In genomic region chr12:56248711-56249110, GRCh38 we compare ENCODE assay signal across 32 cellular contexts. TPM values are rescaled to one million over a fixed set of nuclear protein-coding genes. Genes with fewer than 3 reads are reported as not detected.
"Had no signal": no experiment of that assay in that cellular context is flagged by ENCODE, and none has a peak within 500 bp of the region (broad histone marks: within the 10 kb centered on the region; RNA-seq: fewer than 3 reads in every experiment).

No MANE protein-coding gene starts in this region.

- H3K27me3 ChIP-seq: breast epithelium, heart left ventricle, pancreas, sigmoid colon, tibial nerve had no signal

- DNase-seq: activated B cell treated with CpG ODN at 0.5 μM for 24 hours; activated CD4-positive, alpha-beta T cell treated with anti-CD3 and anti-CD28 coated beads, Interleukin-2, amount 50 U/mL, for 1 hour; activated CD8-positive, alpha-beta T cell treated with anti-CD3 and anti-CD28 coated beads for 36 hours; activated naive CD4-positive, alpha-beta T cell; activated T-cell treated with anti-CD3 and anti-CD28 coated beads, Interleukin-2, amount 50 U/mL, for 72 hours; amygdala; central memory CD4-positive, alpha-beta T cell; endodermal cell; foreskin fibroblast; hypothalamus; immature natural killer cell; pancreas; retina; sigmoid colon; stimulated activated CD4-positive, alpha-beta T cell treated with anti-CD3 and anti-CD28 coated beads, Interleukin-1b, Interleukin-23, amount 100 ng/mL, for 48 hours; stimulated activated CD4-positive, alpha-beta T cell treated with anti-CD3 and anti-CD28 coated beads, Interleukin-4, amount 100 ng/mL, for 4 hours; stimulated activated CD8-positive, alpha-beta memory T cell treated with anti-CD3 and anti-CD28 coated beads, Interleukin-4, amount 100 ng/mL, for 48 hours; stimulated activated naive B cell treated with anti-CD40 and anti-IgM and Interleukin-4, amounts not matched to agents 10 μg/mL and 1 μg/mL and 100 μg/mL, for 72 hours; T-helper 1 cell had no signal

- H3K4me1 ChIP-seq: breast epithelium, prostate gland, sigmoid colon had no signal

- H3K4me2 ChIP-seq: smooth muscle cell had no signal

- H3K9me3 ChIP-seq: breast epithelium, heart left ventricle, pancreas, prostate gland, sigmoid colon, tibial nerve had no signal

- ATAC-seq: activated CD8-positive, alpha-beta T cell treated with anti-CD3 and anti-CD28 coated beads for 36 hours; activated T-cell treated with anti-CD3 and anti-CD28 coated beads, Interleukin-2, amount 50 U/mL, for 72 hours; esophagus mucosa; heart left ventricle; pancreas; stimulated activated naive B cell treated with anti-CD40 and anti-IgM and Interleukin-4, amounts not matched to agents 10 μg/mL and 1 μg/mL and 100 μg/mL, for 72 hours had no signal

- H3K27ac ChIP-seq: breast epithelium, heart left ventricle, pancreas, prostate gland, sigmoid colon, tibial nerve had no signal

- H3K4me3 Mint-ChIP-seq: activated B cell treated with CpG ODN at 0.5 μM for 24 hours; activated CD8-positive, alpha-beta T cell treated with anti-CD3 and anti-CD28 coated beads for 36 hours; activated T-cell treated with anti-CD3 and anti-CD28 coated beads, Interleukin-2, amount 50 U/mL, for 72 hours; dendritic cell treated with granulocyte-macrophage colony-stimulating factor and Interleukin-4, amounts not matched to agents 40 ng/mL and 50 ng/mL, for 4 days; endodermal cell; immature natural killer cell; memory B cell; nephron; stimulated activated naive B cell treated with anti-CD40 and anti-IgM and Interleukin-4, amounts not matched to agents 10 μg/mL and 1 μg/mL and 100 μg/mL, for 72 hours; T-helper 2 cell treated with Interferon-gamma antibody and Interleukin-4, amounts not matched to agents 5 μg/mL and 100 μg/mL, for 36 hours had no signal

- H3K4me3 ChIP-seq: breast epithelium, heart left ventricle, pancreas, prostate gland, sigmoid colon, smooth muscle cell, tibial nerve had no signal

- H3K27ac Mint-ChIP-seq: activated B cell treated with CpG ODN at 0.5 μM for 24 hours; activated CD8-positive, alpha-beta T cell treated with anti-CD3 and anti-CD28 coated beads for 36 hours; activated T-cell treated with anti-CD3 and anti-CD28 coated beads, Interleukin-2, amount 50 U/mL, for 72 hours; dendritic cell treated with granulocyte-macrophage colony-stimulating factor and Interleukin-4, amounts not matched to agents 40 ng/mL and 50 ng/mL, for 4 days; endodermal cell; memory B cell; nephron; stimulated activated naive B cell treated with anti-CD40 and anti-IgM and Interleukin-4, amounts not matched to agents 10 μg/mL and 1 μg/mL and 100 μg/mL, for 72 hours; T-helper 2 cell treated with Interferon-gamma antibody and Interleukin-4, amounts not matched to agents 5 μg/mL and 100 μg/mL, for 36 hours had no signal

- FAIRE-seq: pancreas had no signal

- H3K9me3 Mint-ChIP-seq: activated B cell treated with CpG ODN at 0.5 μM for 24 hours; activated CD8-positive, alpha-beta T cell treated with anti-CD3 and anti-CD28 coated beads for 36 hours; activated T-cell treated with anti-CD3 and anti-CD28 coated beads, Interleukin-2, amount 50 U/mL, for 72 hours; dendritic cell treated with granulocyte-macrophage colony-stimulating factor and Interleukin-4, amounts not matched to agents 40 ng/mL and 50 ng/mL, for 4 days; endodermal cell; immature natural killer cell; memory B cell; nephron; stimulated activated naive B cell treated with anti-CD40 and anti-IgM and Interleukin-4, amounts not matched to agents 10 μg/mL and 1 μg/mL and 100 μg/mL, for 72 hours; T-helper 2 cell treated with Interferon-gamma antibody and Interleukin-4, amounts not matched to agents 5 μg/mL and 100 μg/mL, for 36 hours had no signal

- H3K4me1 Mint-ChIP-seq: activated B cell treated with CpG ODN at 0.5 μM for 24 hours; endodermal cell; immature natural killer cell; nephron; stimulated activated naive B cell treated with anti-CD40 and anti-IgM and Interleukin-4, amounts not matched to agents 10 μg/mL and 1 μg/mL and 100 μg/mL, for 72 hours had no signal

- H3K27me3 Mint-ChIP-seq: activated B cell treated with CpG ODN at 0.5 μM for 24 hours; activated CD8-positive, alpha-beta T cell treated with anti-CD3 and anti-CD28 coated beads for 36 hours; dendritic cell treated with granulocyte-macrophage colony-stimulating factor and Interleukin-4, amounts not matched to agents 40 ng/mL and 50 ng/mL, for 4 days; memory B cell; stimulated activated naive B cell treated with anti-CD40 and anti-IgM and Interleukin-4, amounts not matched to agents 10 μg/mL and 1 μg/mL and 100 μg/mL, for 72 hours had no signal

RNA-seq across cellular contexts. Expression of gene SLC39A5, which starts 18.9 kb away (rescaled TPM):
- total RNA-seq: esophagus mucosa, heart left ventricle, lower leg skin, mononuclear cell, prostate gland, sigmoid colon, urinary bladder had no signal
- polyA plus RNA-seq: immature natural killer cell, smooth muscle cell had no signal
